Comparison of ENCODE assay signal across 1 cellular context in genomic region chr11:68125164-68125563, GRCh38.
TF ChIP-seq lines count a peak whose summit lies in the region.

No MANE protein-coding gene starts in this region.

TF ChIP-seq in GM23338, 12 proteins besides CTCF, POLR2A, EP300 and RAD21 (continued from another document):
- no peak for TF ChIP-seq ZNF462 (CRISPR knock-in tag; IDR thresholded peaks at IDR 0.05)
- TF ChIP-seq POLR2AphosphoS5 (IDR thresholded peaks at IDR 0.05; ENCODE audit: low read depth) = no peak
- no peak for TF ChIP-seq NANOG (IDR thresholded peaks at IDR 0.05; ENCODE audit: borderline replicate concordance)
- TF ChIP-seq STAT1 (IDR thresholded peaks at IDR 0.05; ENCODE audit: unreplicated experiment) = no peak
- TF ChIP-seq JUNB (IDR thresholded peaks at IDR 0.05; ENCODE audit: unreplicated experiment) = no peak
- no peak for TF ChIP-seq EZH2 (IDR thresholded peaks at IDR 0.05; ENCODE audit: low read depth, unreplicated experiment)
- no peak for TF ChIP-seq ETS1 (IDR thresholded peaks at IDR 0.05)
- no peak for TF ChIP-seq REST (IDR thresholded peaks at IDR 0.05; ENCODE audit: unreplicated experiment)
- TF ChIP-seq EZH2phosphoT487 (IDR thresholded peaks at IDR 0.05; ENCODE audit: unreplicated experiment) = no peak
- TF ChIP-seq CREB1 (CRISPR knock-in tag; IDR thresholded peaks at IDR 0.05; ENCODE audit: low read depth) = no peak
